Comparison of ENCODE assay signal across 9 cellular contexts in the genomic region with DNA sequence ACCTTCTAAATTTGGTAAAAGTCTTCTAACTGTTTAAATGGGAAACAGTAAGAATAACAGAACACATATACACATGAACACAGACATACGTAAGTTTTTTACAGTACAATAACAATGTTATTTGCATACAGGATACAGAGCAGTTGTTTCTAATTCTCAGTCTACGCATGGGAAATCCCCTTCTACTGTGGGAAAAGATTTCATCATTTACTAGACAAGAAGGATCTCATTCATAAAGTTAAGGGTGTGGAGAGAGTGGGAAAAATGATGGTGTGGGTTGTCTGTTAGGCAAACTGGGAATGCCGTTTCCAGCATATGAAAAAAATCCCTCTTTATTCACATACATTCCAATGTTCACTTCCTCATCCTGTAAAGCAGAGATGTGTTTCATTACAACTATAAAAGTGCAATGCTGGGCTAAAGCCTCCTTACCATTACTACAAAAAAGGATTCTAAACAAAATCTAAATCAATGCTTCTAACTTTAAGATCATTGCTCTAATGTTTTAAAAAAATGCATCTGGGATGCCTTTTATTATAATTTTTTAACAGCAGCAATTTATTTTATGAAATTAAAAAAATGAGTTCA.
DNase-seq lines count a peak whose midpoint lies in the region; ATAC-seq and TF ChIP-seq lines count a peak whose summit lies in the region.
"Had no signal": no experiment of that assay in that cellular context is flagged by ENCODE, and none has a peak within 500 bp of the region (broad histone marks: within the 10 kb centered on the region; RNA-seq: fewer than 3 reads in every experiment).

No MANE protein-coding gene starts in this region.

- TF ChIP-seq CTCF in mammary epithelial cell (conservative IDR thresholded peaks at IDR 0.05 in 1 of 2, IDR thresholded peaks at IDR 0.05 in 1 of 2; ENCODE audit: extremely low read depth in 1 of 2, insufficient read depth in 1 of 2, low read depth in 1 of 2, low read length in 2 of 2) (no peak), spleen (IDR thresholded peaks at IDR 0.05 in 8 of 11, conservative IDR thresholded peaks at IDR 0.05 in 3 of 11) (no peak)

- intact Hi-C loops in mammary epithelial cell (cut with micrococcal nuclease) (no loop called here), spleen (cut with DNase I; ENCODE audit: low total_unique reads) (no loop called here)

- dilution Hi-C loops in mammary epithelial cell (cut with HindIII; ENCODE audit: low sequenced_read_pairs) = loop anchor here (5.0 kb wide), 1 partner anchor 37 kb away; no protein-coding TSS in a partner anchor

- peak; percentile 87 for ATAC-seq in GM19025 (IDR thresholded peaks at IDR 0.05; ENCODE audit: low read depth, unreplicated experiment)
- peak; percentile 90 for ATAC-seq in HG03066 (IDR thresholded peaks at IDR 0.05; ENCODE audit: low read depth, unreplicated experiment)

- H3K4me1 ChIP-seq in mammary epithelial cell (ENCODE audit: insufficient read depth, low read length) (peaks cover 47% of the 10 kb centered on the region), spleen (peaks cover 0 to 13% (median 8%) of the 10 kb centered on the region in 6 donors)

- no peaks in the 10 kb centered on the region for H4K20me1 ChIP-seq in mammary epithelial cell (ENCODE audit: insufficient read depth, low read length)

- H3K4me2 ChIP-seq in mammary epithelial cell (ENCODE audit: insufficient read depth, low read depth, low read length) = peak overlapping the region; percentile 79

- no peaks in the 10 kb centered on the region for H3K36me3 ChIP-seq in mammary epithelial cell (ENCODE audit: insufficient read depth, low read length)
- H3K36me3 ChIP-seq in spleen = no peaks in the 10 kb centered on the region
- no peaks in the 10 kb centered on the region for H3K36me3 ChIP-seq in H7 (replicated peaks; ENCODE audit: control insufficient read depth, insufficient read depth, low read length)

- peak overlapping the region; percentile 58 for H3K9ac ChIP-seq in mammary epithelial cell (ENCODE audit: insufficient read depth, low read length)

- no peaks in the 10 kb centered on the region for H3K79me2 ChIP-seq in mammary epithelial cell (ENCODE audit: insufficient read depth, low read length)

- no peak for TF ChIP-seq POLR2A in spleen (IDR thresholded peaks at IDR 0.05)

- H3K27ac ChIP-seq in mammary epithelial cell (ENCODE audit: insufficient read depth, low read depth, low read length) (peak overlapping the region; percentile 90), spleen (no peak overlapping the region)

- BruUV-seq in mammary epithelial cell (replicated peaks; lab: Mats Ljungman, UMichigan) = no TSS peak

- H3K27me3 ChIP-seq in mammary epithelial cell (ENCODE audit: insufficient read depth, low read length) (no peaks in the 10 kb centered on the region), spleen (replicated peaks in 1 of 7) (peaks cover 0 to 8% (median 0%) of the 10 kb centered on the region in 7 donors), H7 (ENCODE audit: control insufficient read depth, insufficient read depth, low read length) (no peaks in the 10 kb centered on the region)

- WGBS in mammary epithelial cell (ENCODE audit: low coverage, missing lambda C conversion rate) = 5% methylated on average over 3 of the region's 3 CpGs
- 10 to 30% (median 23%) methylated on average over 3 of the region's 3 CpGs for WGBS in spleen, 5 donors

- H2AFZ ChIP-seq in mammary epithelial cell (ENCODE audit: low read depth, low read length) = peak overlapping the region; percentile 0

- in situ Hi-C loops in mammary epithelial cell (cut with MboI; ENCODE audit: low sequenced_read_pairs in 2 of 2) = no loop called here

- H3K9me3 ChIP-seq in mammary epithelial cell (replicated peaks; ENCODE audit: insufficient read depth, low read length) (no peaks in the 10 kb centered on the region), spleen (no peaks in the 10 kb centered on the region)

- H3K4me3 ChIP-seq in mammary epithelial cell (replicated peaks in 1 of 3; ENCODE audit: insufficient read depth in 1 of 3, low read depth in 2 of 3, low read length in 3 of 3) = no peak overlapping the region
- no peak overlapping the region for H3K4me3 ChIP-seq in spleen
- H3K4me3 ChIP-seq in H7 (ENCODE audit: insufficient read depth, low read depth, low read length) = no peak overlapping the region

- DNase-seq in A172 (ENCODE audit: low spot score) = peak; percentile 34
- DNase-seq in mammary epithelial cell = peak; percentile 94
- no peak for DNase-seq in spleen
- no peak for DNase-seq in stimulated activated CD4-positive, alpha-beta T cell treated with anti-CD3 and anti-CD28 coated beads, Interleukin-15, amount 100 ng/mL, for 24 hours
- no peak for DNase-seq in H7
- DNase-seq in activated CD8-positive, alpha-beta memory T cell treated with anti-CD3 and anti-CD28 coated beads for 24 hours = no peak
- DNase-seq: DND-41 had no signal

- CTCF ChIA-PET in mammary epithelial cell (lab: Charles Lee; ENCODE audit: low non-redundant PET) = no interaction called here

Comparison
In these comparisons a context has a peak if more than half of its experiments do, and no peak if none do; other contexts are left out.
1. DNase-seq: peak in A172 (single experiment) and mammary epithelial cell (single experiment); none in spleen (single experiment), stimulated activated CD4-positive, alpha-beta T cell treated with anti-CD3 and anti-CD28 coated beads, Interleukin-15, amount 100 ng/mL, for 24 hours (single experiment), H7 (single experiment) and activated CD8-positive, alpha-beta memory T cell treated with anti-CD3 and anti-CD28 coated beads for 24 hours (single experiment).